Comparison of ENCODE assay signal across 22 cellular contexts in genomic region chr10:97013983-97014382, GRCh38.
"Had no signal": no experiment of that assay in that cellular context is flagged by ENCODE, and none has a peak within 500 bp of the region (broad histone marks: within the 10 kb centered on the region; RNA-seq: fewer than 3 reads in every experiment).

No MANE protein-coding gene starts in this region.

- FAIRE-seq: astrocyte had no signal

- DNase-seq: activated CD4-positive, alpha-beta memory T cell treated with anti-CD3 and anti-CD28 coated beads, Interleukin-2, amount 10 ng/mL, durations not matched to agents 7 days and 5 days; activated CD4-positive, alpha-beta T cell treated with anti-CD3 and anti-CD28 coated beads, Interleukin-2, amount 10 ng/mL, durations not matched to agents 7 days and 5 days; activated CD4-positive, CD25-positive, alpha-beta regulatory T cell; activated gamma-delta T cell treated with Interleukin-2 at 50 U/mL for 16 hours; activated T-cell treated with anti-CD3 and anti-CD28 coated beads for 4 hours; activated T-cell treated with anti-CD3 and anti-CD28 coated beads, Interleukin-2, amount 50 U/mL, for 48 hours; amygdala; Karpas-422; MM.1S; NCI-H1105; NCI-H1436; NCI-H1694 treated with DMSO at 0.1 percent for 48 hours; NCI-H2029 treated with DMSO at 0.1 percent for 48 hours; NCI-H446; NCI-H526 treated with DMSO at 0.1 percent for 48 hours; NCI-H82; SIG-M5 had no signal

- H3K27me3 Mint-ChIP-seq: activated CD4-positive, alpha-beta T cell treated with anti-CD3 and anti-CD28 coated beads, Interleukin-2, amount 10 ng/mL, durations not matched to agents 7 days and 5 days; activated naive CD4-positive, alpha-beta T cell treated with anti-CD3 and anti-CD28 coated beads, Interleukin-2, amount 50 U/mL, for 24 hours; activated T-helper 17 cell treated with anti-CD3 and anti-CD28 coated beads, Interleukin-2, amount 50 U/mL, for 72 hours; central memory CD8-positive, alpha-beta T cell had no signal

- ATAC-seq: activated T-helper 17 cell treated with anti-CD3 and anti-CD28 coated beads, Interleukin-2, amount 50 U/mL, for 72 hours had no signal

- H3K36me3 Mint-ChIP-seq: activated naive CD4-positive, alpha-beta T cell treated with anti-CD3 and anti-CD28 coated beads, Interleukin-2, amount 50 U/mL, for 24 hours had no signal

- H3K27ac Mint-ChIP-seq: activated CD4-positive, alpha-beta memory T cell treated with anti-CD3 and anti-CD28 coated beads, Interleukin-2, amount 10 ng/mL, durations not matched to agents 7 days and 5 days; activated CD4-positive, alpha-beta T cell treated with anti-CD3 and anti-CD28 coated beads, Interleukin-2, amount 10 ng/mL, durations not matched to agents 7 days and 5 days; activated naive CD4-positive, alpha-beta T cell treated with anti-CD3 and anti-CD28 coated beads, Interleukin-2, amount 50 U/mL, for 24 hours; activated T-helper 17 cell treated with anti-CD3 and anti-CD28 coated beads, Interleukin-2, amount 50 U/mL, for 72 hours; brain had no signal

- H3K4me3 Mint-ChIP-seq: activated CD4-positive, alpha-beta memory T cell treated with anti-CD3 and anti-CD28 coated beads, Interleukin-2, amount 10 ng/mL, durations not matched to agents 7 days and 5 days; activated CD4-positive, alpha-beta T cell treated with anti-CD3 and anti-CD28 coated beads, Interleukin-2, amount 10 ng/mL, durations not matched to agents 7 days and 5 days; activated naive CD4-positive, alpha-beta T cell treated with anti-CD3 and anti-CD28 coated beads, Interleukin-2, amount 50 U/mL, for 24 hours; activated T-helper 17 cell treated with anti-CD3 and anti-CD28 coated beads, Interleukin-2, amount 50 U/mL, for 72 hours; brain; central memory CD8-positive, alpha-beta T cell had no signal

- H3K9me3 Mint-ChIP-seq: activated CD4-positive, alpha-beta memory T cell treated with anti-CD3 and anti-CD28 coated beads, Interleukin-2, amount 10 ng/mL, durations not matched to agents 7 days and 5 days; activated naive CD4-positive, alpha-beta T cell treated with anti-CD3 and anti-CD28 coated beads, Interleukin-2, amount 50 U/mL, for 24 hours; activated T-helper 17 cell treated with anti-CD3 and anti-CD28 coated beads, Interleukin-2, amount 50 U/mL, for 72 hours; central memory CD8-positive, alpha-beta T cell had no signal
